2 cellular contexts compared by ENCODE assay signal in the genomic region with DNA sequence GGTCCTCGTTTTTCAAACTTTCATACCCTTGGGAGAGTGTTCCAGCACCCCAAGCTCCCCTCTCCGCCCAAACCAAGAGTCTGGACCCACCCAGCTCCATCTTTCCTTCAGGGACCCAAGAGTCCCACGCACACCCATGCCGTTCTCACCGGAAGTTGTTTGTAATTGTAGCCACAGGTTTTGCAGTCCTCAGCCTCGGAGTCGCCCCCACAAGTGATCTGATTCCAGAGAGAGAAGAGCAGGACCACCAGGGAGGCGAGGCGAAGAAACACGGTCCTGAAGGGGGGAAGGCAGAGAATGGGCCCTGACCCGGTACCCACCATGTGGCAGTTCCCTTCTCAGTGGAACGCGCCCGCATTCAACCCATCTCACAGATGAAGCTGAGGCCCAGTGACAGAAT.
TF ChIP-seq lines count a peak whose summit lies in the region.

No MANE protein-coding gene starts in this region.

TF ChIP-seq in liver, 16 proteins besides CTCF, POLR2A, EP300 and RAD21:
- no peak for TF ChIP-seq HNF4G (IDR thresholded peaks at IDR 0.05)
- TF ChIP-seq, protein P1, sequence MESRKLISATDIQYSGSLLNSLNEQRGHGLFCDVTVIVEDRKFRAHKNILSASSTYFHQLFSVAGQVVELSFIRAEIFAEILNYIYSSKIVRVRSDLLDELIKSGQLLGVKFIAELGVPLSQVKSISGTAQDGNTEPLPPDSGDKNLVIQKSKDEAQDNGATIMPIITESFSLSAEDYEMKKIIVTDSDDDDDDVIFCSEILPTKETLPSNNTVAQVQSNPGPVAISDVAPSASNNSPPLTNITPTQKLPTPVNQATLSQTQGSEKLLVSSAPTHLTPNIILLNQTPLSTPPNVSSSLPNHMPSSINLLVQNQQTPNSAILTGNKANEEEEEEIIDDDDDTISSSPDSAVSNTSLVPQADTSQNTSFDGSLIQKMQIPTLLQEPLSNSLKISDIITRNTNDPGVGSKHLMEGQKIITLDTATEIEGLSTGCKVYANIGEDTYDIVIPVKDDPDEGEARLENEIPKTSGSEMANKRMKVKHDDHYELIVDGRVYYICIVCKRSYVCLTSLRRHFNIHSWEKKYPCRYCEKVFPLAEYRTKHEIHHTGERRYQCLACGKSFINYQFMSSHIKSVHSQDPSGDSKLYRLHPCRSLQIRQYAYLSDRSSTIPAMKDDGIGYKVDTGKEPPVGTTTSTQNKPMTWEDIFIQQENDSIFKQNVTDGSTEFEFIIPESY (IDR thresholded peaks at IDR 0.05) = no peak
- no peak for TF ChIP-seq TAF1 (conservative IDR thresholded peaks at IDR 0.05)
- no peak for TF ChIP-seq GABPA (IDR thresholded peaks at IDR 0.05 in 1 of 2, conservative IDR thresholded peaks at IDR 0.05 in 1 of 2)
- TF ChIP-seq FOXA2 (IDR thresholded peaks at IDR 0.05) = no peak
- TF ChIP-seq, protein P2, sequence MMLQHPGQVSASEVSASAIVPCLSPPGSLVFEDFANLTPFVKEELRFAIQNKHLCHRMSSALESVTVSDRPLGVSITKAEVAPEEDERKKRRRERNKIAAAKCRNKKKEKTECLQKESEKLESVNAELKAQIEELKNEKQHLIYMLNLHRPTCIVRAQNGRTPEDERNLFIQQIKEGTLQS (IDR thresholded peaks at IDR 0.05) = no peak
- no peak for TF ChIP-seq JUND (IDR thresholded peaks at IDR 0.05)
- no peak for TF ChIP-seq SP1 (IDR thresholded peaks at IDR 0.05)
- no peak for TF ChIP-seq HNF4A (conservative IDR thresholded peaks at IDR 0.05)
- no peak for TF ChIP-seq FOXA1 (IDR thresholded peaks at IDR 0.05)
- no peak for TF ChIP-seq RXRA (IDR thresholded peaks at IDR 0.05)
- no peak for TF ChIP-seq YY1 (IDR thresholded peaks at IDR 0.05)
- TF ChIP-seq, protein P3, sequence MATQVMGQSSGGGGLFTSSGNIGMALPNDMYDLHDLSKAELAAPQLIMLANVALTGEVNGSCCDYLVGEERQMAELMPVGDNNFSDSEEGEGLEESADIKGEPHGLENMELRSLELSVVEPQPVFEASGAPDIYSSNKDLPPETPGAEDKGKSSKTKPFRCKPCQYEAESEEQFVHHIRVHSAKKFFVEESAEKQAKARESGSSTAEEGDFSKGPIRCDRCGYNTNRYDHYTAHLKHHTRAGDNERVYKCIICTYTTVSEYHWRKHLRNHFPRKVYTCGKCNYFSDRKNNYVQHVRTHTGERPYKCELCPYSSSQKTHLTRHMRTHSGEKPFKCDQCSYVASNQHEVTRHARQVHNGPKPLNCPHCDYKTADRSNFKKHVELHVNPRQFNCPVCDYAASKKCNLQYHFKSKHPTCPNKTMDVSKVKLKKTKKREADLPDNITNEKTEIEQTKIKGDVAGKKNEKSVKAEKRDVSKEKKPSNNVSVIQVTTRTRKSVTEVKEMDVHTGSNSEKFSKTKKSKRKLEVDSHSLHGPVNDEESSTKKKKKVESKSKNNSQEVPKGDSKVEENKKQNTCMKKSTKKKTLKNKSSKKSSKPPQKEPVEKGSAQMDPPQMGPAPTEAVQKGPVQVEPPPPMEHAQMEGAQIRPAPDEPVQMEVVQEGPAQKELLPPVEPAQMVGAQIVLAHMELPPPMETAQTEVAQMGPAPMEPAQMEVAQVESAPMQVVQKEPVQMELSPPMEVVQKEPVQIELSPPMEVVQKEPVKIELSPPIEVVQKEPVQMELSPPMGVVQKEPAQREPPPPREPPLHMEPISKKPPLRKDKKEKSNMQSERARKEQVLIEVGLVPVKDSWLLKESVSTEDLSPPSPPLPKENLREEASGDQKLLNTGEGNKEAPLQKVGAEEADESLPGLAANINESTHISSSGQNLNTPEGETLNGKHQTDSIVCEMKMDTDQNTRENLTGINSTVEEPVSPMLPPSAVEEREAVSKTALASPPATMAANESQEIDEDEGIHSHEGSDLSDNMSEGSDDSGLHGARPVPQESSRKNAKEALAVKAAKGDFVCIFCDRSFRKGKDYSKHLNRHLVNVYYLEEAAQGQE (IDR thresholded peaks at IDR 0.05) = no peak
- TF ChIP-seq EGR1 (IDR thresholded peaks at IDR 0.05; ENCODE audit: low read depth in 2 of 2) = no peak
- TF ChIP-seq NR2F2 (IDR thresholded peaks at IDR 0.05) = no peak
- TF ChIP-seq, protein P4, sequence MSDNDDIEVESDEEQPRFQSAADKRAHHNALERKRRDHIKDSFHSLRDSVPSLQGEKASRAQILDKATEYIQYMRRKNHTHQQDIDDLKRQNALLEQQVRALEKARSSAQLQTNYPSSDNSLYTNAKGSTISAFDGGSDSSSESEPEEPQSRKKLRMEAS (IDR thresholded peaks at IDR 0.05) = no peak

TF ChIP-seq in HepG2, 621 proteins besides CTCF, POLR2A, EP300 and RAD21:
- TF ChIP-seq KDM4B (CRISPR knock-in tag; IDR thresholded peaks at IDR 0.05) = no peak
- TF ChIP-seq, protein P5, sequence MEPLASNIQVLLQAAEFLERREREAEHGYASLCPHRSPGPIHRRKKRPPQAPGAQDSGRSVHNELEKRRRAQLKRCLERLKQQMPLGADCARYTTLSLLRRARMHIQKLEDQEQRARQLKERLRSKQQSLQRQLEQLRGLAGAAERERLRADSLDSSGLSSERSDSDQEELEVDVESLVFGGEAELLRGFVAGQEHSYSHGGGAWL (CRISPR knock-in tag; IDR thresholded peaks at IDR 0.05) = no peak
- TF ChIP-seq NFYC (CRISPR knock-in tag; IDR thresholded peaks at IDR 0.05) = no peak
- TF ChIP-seq, protein P6, sequence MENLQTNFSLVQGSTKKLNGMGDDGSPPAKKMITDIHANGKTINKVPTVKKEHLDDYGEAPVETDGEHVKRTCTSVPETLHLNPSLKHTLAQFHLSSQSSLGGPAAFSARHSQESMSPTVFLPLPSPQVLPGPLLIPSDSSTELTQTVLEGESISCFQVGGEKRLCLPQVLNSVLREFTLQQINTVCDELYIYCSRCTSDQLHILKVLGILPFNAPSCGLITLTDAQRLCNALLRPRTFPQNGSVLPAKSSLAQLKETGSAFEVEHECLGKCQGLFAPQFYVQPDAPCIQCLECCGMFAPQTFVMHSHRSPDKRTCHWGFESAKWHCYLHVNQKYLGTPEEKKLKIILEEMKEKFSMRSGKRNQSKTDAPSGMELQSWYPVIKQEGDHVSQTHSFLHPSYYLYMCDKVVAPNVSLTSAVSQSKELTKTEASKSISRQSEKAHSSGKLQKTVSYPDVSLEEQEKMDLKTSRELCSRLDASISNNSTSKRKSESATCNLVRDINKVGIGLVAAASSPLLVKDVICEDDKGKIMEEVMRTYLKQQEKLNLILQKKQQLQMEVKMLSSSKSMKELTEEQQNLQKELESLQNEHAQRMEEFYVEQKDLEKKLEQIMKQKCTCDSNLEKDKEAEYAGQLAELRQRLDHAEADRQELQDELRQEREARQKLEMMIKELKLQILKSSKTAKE (CRISPR knock-in tag; IDR thresholded peaks at IDR 0.05; ENCODE audit: borderline replicate concordance) = no peak
